ENCODE assay signal across 27 cellular contexts in the genomic region with DNA sequence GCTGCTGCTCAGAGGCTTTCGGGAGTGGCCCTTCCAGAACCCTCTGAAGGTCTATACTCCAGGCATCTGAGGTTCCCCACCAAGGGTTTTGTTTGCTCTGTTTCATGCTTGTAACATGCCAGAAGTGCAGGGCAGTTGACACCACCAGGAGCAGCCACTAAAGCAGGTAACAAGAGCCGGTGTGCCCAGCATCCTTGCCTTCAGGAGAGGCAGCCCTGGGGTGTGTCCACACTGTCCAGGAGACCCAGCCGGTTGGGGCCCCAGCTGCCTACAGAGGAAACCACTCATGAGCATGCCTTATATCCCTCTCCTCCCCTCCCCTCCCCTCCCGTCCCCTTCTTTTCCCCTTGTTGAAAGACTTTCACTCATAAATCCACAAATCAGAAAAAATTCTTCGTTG.
"Had no signal": no experiment of that assay in that cellular context is flagged by ENCODE, and none has a peak within 500 bp of the region (broad histone marks: within the 10 kb centered on the region; RNA-seq: fewer than 3 reads in every experiment).

No MANE protein-coding gene starts in this region.

- H3K4me3 ChIP-seq: ascending aorta, body of pancreas, Peyer's patch had no signal

- H3K36me3 ChIP-seq: ascending aorta, Peyer's patch had no signal

- ATAC-seq: activated naive CD4-positive, alpha-beta T cell treated with anti-CD3 and anti-CD28 coated beads, Interleukin-2, amount 50 U/mL, for 72 hours; activated naive CD8-positive, alpha-beta T cell treated with anti-CD3 and anti-CD28 coated beads, Interleukin-2, amount 50 U/mL, for 24 hours; activated T-cell treated with anti-CD3 and anti-CD28 coated beads, Interleukin-2, amount 50 U/mL, for 4 hours; body of pancreas; T-cell had no signal

- H3K9me3 ChIP-seq: ascending aorta, body of pancreas, Peyer's patch had no signal

- H3K27me3 ChIP-seq: Peyer's patch had no signal

- H3K27ac ChIP-seq: ascending aorta, body of pancreas, Peyer's patch, RWPE1 had no signal

- DNase-seq: activated CD4-positive, alpha-beta memory T cell treated with anti-CD3 and anti-CD28 coated beads for 36 hours; activated CD4-positive, alpha-beta T cell treated with anti-CD3 and anti-CD28 coated beads, Interleukin-2, amount 10 ng/mL, durations not matched to agents 7 days and 5 days; activated CD4-positive, CD25-positive, alpha-beta regulatory T cell; activated CD8-positive, alpha-beta memory T cell treated with anti-CD3 and anti-CD28 coated beads for 24 hours; activated effector memory CD4-positive, alpha-beta T cell treated with anti-CD3 and anti-CD28 coated beads, Interleukin-2, amount 50 U/mL, for 16 hours; activated naive CD4-positive, alpha-beta T cell treated with Interleukin-2 at 50 U/mL for 16 hours; activated naive CD8-positive, alpha-beta T cell treated with anti-CD3 and anti-CD28 coated beads, Interleukin-2, amount 50 U/mL, for 24 hours; activated T-cell treated with anti-CD3 and anti-CD28 coated beads, Interleukin-2, amount 50 U/mL, for 4 hours; amniotic stem cell; body of pancreas; KG1; NCI-H1048; NCI-H146; NCI-H1930; NCI-H345; NCI-H510A; NCI-H526 treated with DMSO at 0.1 percent for 48 hours; NK-92 treated with Interleukin-12 subunit alpha and Interleukin-12 subunit beta, amount 100 ng/mL, for 24 hours; OCI-M1; Peyer's patch; SHP77 treated with DMSO at 0.1 percent for 48 hours; T-cell; T-helper 2 cell; T1000 had no signal
